Comparison of ENCODE assay signal across 14 cellular contexts in the genomic region with DNA sequence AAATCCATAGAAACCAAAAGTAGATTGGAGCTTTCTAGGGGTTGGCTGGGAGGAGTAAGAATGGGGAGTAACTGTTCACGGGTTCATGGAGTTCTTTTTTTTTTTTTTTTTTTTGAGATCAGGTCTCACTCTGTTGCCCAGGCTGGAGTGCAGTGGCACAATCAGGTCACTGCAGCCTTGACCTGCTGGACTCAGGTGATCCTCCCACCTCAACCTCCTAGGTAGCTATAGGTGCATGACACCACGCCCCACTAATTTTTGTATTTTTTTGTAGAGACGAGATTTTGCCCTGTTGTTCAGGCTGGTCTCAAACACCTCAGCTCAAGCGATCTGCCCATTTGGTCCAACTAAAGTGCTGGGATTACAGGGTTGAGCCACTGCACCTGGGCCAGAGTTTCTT. TPM values are rescaled to one million over a fixed set of nuclear protein-coding genes. Genes with fewer than 3 reads are reported as not detected.
DNase-seq lines count a peak whose midpoint lies in the region; ATAC-seq lines count a peak whose summit lies in the region.
"Had no signal": no experiment of that assay in that cellular context is flagged by ENCODE, and none has a peak within 500 bp of the region (broad histone marks: within the 10 kb centered on the region; RNA-seq: fewer than 3 reads in every experiment).

No MANE protein-coding gene starts in this region.

- no peak for ATAC-seq in activated T-helper 17 cell treated with anti-CD3 and anti-CD28 coated beads, Interleukin-2, amount 50 U/mL, for 72 hours (replicated peaks)
- ATAC-seq in naive B cell (ENCODE audit: low read depth in 2 of 2) (no peak), HG02678 (IDR thresholded peaks at IDR 0.05; ENCODE audit: unreplicated experiment) (no peak), GM18520 (IDR thresholded peaks at IDR 0.05; ENCODE audit: unreplicated experiment) (no peak)
- ATAC-seq: left lobe of liver had no signal

- H3K36me3 Mint-ChIP-seq in CD8-positive, alpha-beta memory T cell: peaks cover 2 to 28% (median 3%) of the 10 kb centered on the region in 3 donors
- H3K36me3 Mint-ChIP-seq in activated T-helper 17 cell treated with anti-CD3 and anti-CD28 coated beads, Interleukin-2, amount 50 U/mL, for 72 hours (ENCODE audit: low read depth): peaks cover 62% of the 10 kb centered on the region
- H3K36me3 Mint-ChIP-seq in naive B cell: no peaks in the 10 kb centered on the region

- no peak overlapping the region for H3K9ac ChIP-seq in HUES48 (ENCODE audit: low read depth, low read length)

- no peaks in the 10 kb centered on the region for H3K27me3 Mint-ChIP-seq in CD8-positive, alpha-beta memory T cell
- H3K27me3 Mint-ChIP-seq in activated T-helper 17 cell treated with anti-CD3 and anti-CD28 coated beads, Interleukin-2, amount 50 U/mL, for 72 hours: no peaks in the 10 kb centered on the region
- H3K27me3 Mint-ChIP-seq in naive B cell: no peaks in the 10 kb centered on the region

- peak overlapping the region; percentile 19 to 99 (median 85) for H3K4me3 Mint-ChIP-seq in CD8-positive, alpha-beta memory T cell
- H3K4me3 Mint-ChIP-seq in activated T-helper 17 cell treated with anti-CD3 and anti-CD28 coated beads, Interleukin-2, amount 50 U/mL, for 72 hours: peak overlapping the region; percentile 83
- H3K4me3 Mint-ChIP-seq in naive B cell: peak overlapping the region in 6 of 8 donors; percentile 23 to 93 (median 78)

- no peaks in the 10 kb centered on the region for H3K36me3 ChIP-seq in CD8-positive, alpha-beta memory T cell (ENCODE audit: insufficient read depth, low read length)
- H3K36me3 ChIP-seq in HUES48 (ENCODE audit: control insufficient read depth, insufficient read depth, low read length): peaks cover 26% of the 10 kb centered on the region

- CTCF ChIA-PET in CD8-positive, alpha-beta memory T cell (lab: Charles Lee): interaction anchor here (1.0 to 1.7 kb wide), 2 partner anchors 34 to 67 kb away, joined by 3 to 5 read pairs; no protein-coding TSS in a partner anchor

- H3K4me1 Mint-ChIP-seq in CD8-positive, alpha-beta memory T cell: peaks cover 30 to 46% (median 46%) of the 10 kb centered on the region in 3 donors
- peaks cover 15% of the 10 kb centered on the region for H3K4me1 Mint-ChIP-seq in activated T-helper 17 cell treated with anti-CD3 and anti-CD28 coated beads, Interleukin-2, amount 50 U/mL, for 72 hours
- H3K4me1 Mint-ChIP-seq in naive B cell: peaks cover 15 to 39% (median 28%) of the 10 kb centered on the region in 3 donors

- POLR2A ChIA-PET in CD8-positive, alpha-beta memory T cell (lab: Charles Lee): interaction anchor here (0.6 to 1.2 kb wide), 3 partner anchors 33 to 505 kb away, joined by 3 to 6 read pairs (median 4); no protein-coding TSS in a partner anchor

- no peaks in the 10 kb centered on the region for H3K9me3 Mint-ChIP-seq in CD8-positive, alpha-beta memory T cell
- H3K9me3 Mint-ChIP-seq in activated T-helper 17 cell treated with anti-CD3 and anti-CD28 coated beads, Interleukin-2, amount 50 U/mL, for 72 hours: no peaks in the 10 kb centered on the region
- peaks cover 0 to 3% (median 0%) of the 10 kb centered on the region in 7 donors for H3K9me3 Mint-ChIP-seq in naive B cell

- no peaks in the 10 kb centered on the region for H3K27me3 ChIP-seq in CD8-positive, alpha-beta memory T cell (ENCODE audit: insufficient read depth, low read length, poor library complexity, severe bottlenecking)
- peaks cover 3% of the 10 kb centered on the region for H3K27me3 ChIP-seq in HUES48 (ENCODE audit: control insufficient read depth, insufficient read depth, low read length)
- H3K27me3 ChIP-seq: tibial nerve had no signal

- no peaks in the 10 kb centered on the region for H3K9me3 ChIP-seq in CD8-positive, alpha-beta memory T cell (ENCODE audit: low read length)
- H3K9me3 ChIP-seq in HUES48 (ENCODE audit: control insufficient read depth, insufficient read depth, low read length): no peaks in the 10 kb centered on the region
- H3K9me3 ChIP-seq: tibial nerve had no signal

- H3K27ac ChIP-seq in CD8-positive, alpha-beta memory T cell (ENCODE audit: low read depth, low read length): no peak overlapping the region
- H3K27ac ChIP-seq in HUES48 (ENCODE audit: low read depth, low read length): no peak overlapping the region

- H3K4me3 ChIP-seq in CD8-positive, alpha-beta memory T cell (ENCODE audit: low read length): no peak overlapping the region
- H3K4me3 ChIP-seq in HUES48 (ENCODE audit: low read depth, low read length): peak overlapping the region; percentile 80; the same call in 1 of the 2 replicates
- H3K4me3 ChIP-seq: tibial nerve had no signal

- H3K4me1 ChIP-seq in CD8-positive, alpha-beta memory T cell (ENCODE audit: insufficient read depth, low read length): peaks cover 27% of the 10 kb centered on the region
- H3K4me1 ChIP-seq in HUES48 (ENCODE audit: control insufficient read depth, insufficient read depth, low read length): peaks cover 7% of the 10 kb centered on the region

- DNase-seq in CD8-positive, alpha-beta memory T cell: no peak
- DNase-seq in naive B cell (no peak), EL (no peak), KG1 (lab: John Stamatoyannopoulos, UW) (no peak)
- DNase-seq: activated CD8-positive, alpha-beta memory T cell treated with anti-CD3 and anti-CD28 coated beads, Interleukin-2, amount 50 U/mL, for 48 hours; NCI-H146; NCI-H526; T-helper 9 cell had no signal

- H3K27ac Mint-ChIP-seq in CD8-positive, alpha-beta memory T cell: peak overlapping the region; percentile 59 to 92 (median 82)
- H3K27ac Mint-ChIP-seq in activated T-helper 17 cell treated with anti-CD3 and anti-CD28 coated beads, Interleukin-2, amount 50 U/mL, for 72 hours: peak overlapping the region; percentile 52
- H3K27ac Mint-ChIP-seq in naive B cell: peak overlapping the region in 4 of 6 donors; percentile 29 to 59 (median 44)

RNA-seq across cellular contexts. Expression of a gene that starts 1.5 kb away (rescaled TPM):
- 10 to 100 TPM; 63.8 to 65.8 TPM for total RNA-seq in CD8-positive, alpha-beta memory T cell
- polyA plus RNA-seq in CD8-positive, alpha-beta memory T cell: 75.4 TPM
- total RNA-seq in activated T-helper 17 cell treated with anti-CD3 and anti-CD28 coated beads, Interleukin-2, amount 50 U/mL, for 72 hours: 10 to 100 TPM; 56.5 to 63.2 TPM
- 10 to 100 TPM; 18.1 to 50.9 (median 31.6) TPM for polyA plus RNA-seq in naive B cell (ENCODE audit: low read depth in 6 of 6)

RNA-seq across cellular contexts. Expression of a gene that starts 3.3 kb away (rescaled TPM):
- 10 to 100 TPM; 87.5 to 95.2 TPM for total RNA-seq in CD8-positive, alpha-beta memory T cell
- polyA plus RNA-seq in CD8-positive, alpha-beta memory T cell: 178 TPM
- 10 to 100 TPM; 60.0 to 92.1 TPM for total RNA-seq in activated T-helper 17 cell treated with anti-CD3 and anti-CD28 coated beads, Interleukin-2, amount 50 U/mL, for 72 hours
- 10 to 100 TPM; 36.9 to 49.8 (median 41.9) TPM for polyA plus RNA-seq in naive B cell (ENCODE audit: low read depth in 6 of 6)

RNA-seq across cellular contexts. Expression of a gene that starts 47.2 kb away (rescaled TPM):
- 100 to 1,000 TPM; 104 to 108 TPM for total RNA-seq in CD8-positive, alpha-beta memory T cell
- polyA plus RNA-seq in CD8-positive, alpha-beta memory T cell: 51.1 TPM
- total RNA-seq in activated T-helper 17 cell treated with anti-CD3 and anti-CD28 coated beads, Interleukin-2, amount 50 U/mL, for 72 hours: 10 to 100 TPM; 50.3 to 81.1 TPM
- 10 to 100 TPM; 42.3 to 64.2 (median 44.2) TPM for polyA plus RNA-seq in naive B cell (ENCODE audit: low read depth in 6 of 6)

RNA-seq across cellular contexts. Expression of a gene that starts 56.5 kb away (rescaled TPM):
- 10 to 100 TPM; 92.0 to 96.3 TPM for total RNA-seq in CD8-positive, alpha-beta memory T cell
- 129 TPM for polyA plus RNA-seq in CD8-positive, alpha-beta memory T cell
- total RNA-seq in activated T-helper 17 cell treated with anti-CD3 and anti-CD28 coated beads, Interleukin-2, amount 50 U/mL, for 72 hours: 100 to 1,000 TPM in 1 of 2 donors, 10 to 100 TPM in 1; 82.6 to 114 TPM
- 10 to 100 TPM in 5 of 6 donors, 1 to 10 TPM in 1; 9.0 to 40.1 (median 20.7) TPM for polyA plus RNA-seq in naive B cell (ENCODE audit: low read depth in 6 of 6)
